Comparison of ENCODE assay signal across 8 cellular contexts in the genomic region with DNA sequence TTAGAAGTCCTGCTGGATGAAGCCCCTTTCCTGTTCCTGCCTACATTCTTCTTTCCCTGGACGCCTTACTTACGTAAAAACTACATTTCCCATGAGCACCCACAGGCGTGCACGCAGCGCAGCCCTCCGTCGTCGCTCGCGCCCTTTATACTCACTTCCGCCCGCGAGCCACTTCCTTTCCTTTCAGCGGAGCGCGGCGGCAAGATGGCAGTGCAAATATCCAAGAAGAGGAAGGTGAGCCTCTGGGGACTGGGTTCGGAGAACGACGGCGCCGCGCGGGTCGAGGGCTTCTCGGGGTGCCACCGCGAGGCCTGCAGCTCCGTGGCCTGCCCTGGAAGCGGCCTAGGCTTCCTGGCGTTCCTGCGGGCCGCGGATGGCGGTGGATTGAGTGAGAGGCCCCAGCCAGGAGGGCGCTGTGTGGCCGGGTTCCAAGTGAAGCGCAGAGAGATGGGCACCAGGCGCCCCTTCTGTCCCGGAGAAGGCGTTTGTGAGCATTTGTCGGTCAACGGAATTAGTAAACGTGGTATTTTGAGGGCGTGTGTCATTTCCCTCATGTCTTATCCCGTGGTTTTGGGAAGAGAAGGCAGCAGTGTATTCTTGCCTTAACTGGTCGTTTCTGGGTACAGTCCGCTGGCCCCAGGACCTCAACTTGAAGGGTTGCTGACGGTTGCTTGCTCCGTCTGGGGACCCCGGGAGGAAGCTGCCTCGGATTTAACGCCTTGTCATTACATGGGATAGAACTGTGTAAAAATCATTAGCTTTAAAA. TPM values are rescaled to one million over a fixed set of nuclear protein-coding genes. Genes with fewer than 3 reads are reported as not detected.
DNase-seq lines count a peak whose midpoint lies in the region; ATAC-seq, FAIRE-seq and TF ChIP-seq lines count a peak whose summit lies in the region.

A gene (plus strand): TSS at position 175 of the 766 bp plus-strand sequence. CDS start 30 bp downstream, at position 205.

- CTCF ChIA-PET in AG04450 (lab: Charles Lee): interaction anchor here (0.5 to 3.2 kb wide), 3 partner anchors 9 to 120 kb away, joined by 4 to 11 read pairs (median 4); no protein-coding TSS in a partner anchor

- no peak for FAIRE-seq in bronchial epithelial cell (lab: Jason Lieb, UNC)

- H3K9me3 ChIP-seq in AG04450 (ENCODE audit: control insufficient read depth, insufficient read depth, low read length): no peaks in the 10 kb centered on the region

- peak within 1 kb of the TSS; percentile 99 for H3K4me3 ChIP-seq in AG04450 (ENCODE audit: low read depth, low read length)
- H3K4me3 ChIP-seq in WI38 (ENCODE audit: low read depth, low read length): peak within 1 kb of the TSS; percentile 93
- peak within 1 kb of the TSS; percentile 80 for H3K4me3 ChIP-seq in bronchial epithelial cell (ENCODE audit: low read depth, low read length)

- no peak; the same call in 1 of the 2 replicates for TF ChIP-seq CTCF in AG04450 (IDR thresholded peaks at IDR 0.05; ENCODE audit: low read depth, low read length)
- no peak for TF ChIP-seq CTCF in WI38 (IDR thresholded peaks at IDR 0.05; ENCODE audit: low read depth, low read length)
- peak; percentile 30 for TF ChIP-seq CTCF in bronchial epithelial cell (IDR thresholded peaks at IDR 0.05; ENCODE audit: insufficient read depth, low read length, severe bottlenecking)

- POLR2A ChIA-PET in AG04450 (lab: Yijun Ruan, JAX): interaction anchor here (0.8 kb wide), 1 partner anchor 69 kb away, joined by 5 read pairs; no protein-coding TSS in a partner anchor

- H3K27me3 ChIP-seq in AG04450 (ENCODE audit: control insufficient read depth, insufficient read depth, low read length) (peaks cover 7% of the 10 kb centered on the region), bronchial epithelial cell (ENCODE audit: control insufficient read depth, insufficient read depth, low read length) (no peaks in the 10 kb centered on the region)

- DNase-seq in AG04450 (ENCODE audit: low read depth, low spot score) (peak; percentile 79), NCI-H2196 treated with DMSO at 0.1 percent for 48 hours (lab: John Stamatoyannopoulos, UW; ENCODE audit: unreplicated experiment) (peak; percentile 92), bronchial epithelial cell (ENCODE audit: low read depth) (peak; percentile 84), inferior parietal cortex (ENCODE audit: extremely low spot score) (peak; percentile 94)
- peak; percentile 79 to 80 for DNase-seq in stimulated activated CD4-positive, alpha-beta T cell treated with anti-CD3 and anti-CD28 coated beads, Interleukin-12 subunit alpha, Interleukin-12 subunit beta, amount 100 ng/mL, for 24 hours (ENCODE audit: low read depth in 2 of 2)

- peak within 1 kb of the TSS; percentile 90 for H3K27ac ChIP-seq in AG04450 (ENCODE audit: low read depth, low read length)

- H3K36me3 ChIP-seq in bronchial epithelial cell (ENCODE audit: control insufficient read depth, insufficient read depth, low read length): peaks cover 28% of the 10 kb centered on the region

- peak; percentile 90 for ATAC-seq in GM18868 (IDR thresholded peaks at IDR 0.05; ENCODE audit: unreplicated experiment)
- ATAC-seq in HG03108 (IDR thresholded peaks at IDR 0.05; ENCODE audit: unreplicated experiment): peak; percentile 93

RNA-seq across cellular contexts. Expression of the gene that starts here (rescaled TPM):
- 2,915 and 3,250 TPM in 2 replicates for polyA plus RNA-seq in AG04450 (2011; rRNA removed)
- 1,083 and 1,197 TPM in 2 replicates for polyA minus RNA-seq in AG04450 (2011; rRNA and poly(A)+ RNA removed)
- total RNA-seq in bronchial epithelial cell: 5,315 and 7,110 TPM in 2 replicates

Comparison
In these comparisons a context has a peak if more than half of its experiments do, and no peak if none do; other contexts are left out.
1. Peak in every context shown above with its lines: DNase-seq, ATAC-seq, H3K4me3 ChIP-seq and H3K27ac ChIP-seq.